Comparison of ENCODE assay signal across 8 cellular contexts in genomic region chr1:33126411-33127000, GRCh38. TPM values are rescaled to one million over a fixed set of nuclear protein-coding genes. Genes with fewer than 3 reads are reported as not detected.
A peak's percentile ranks its signal among the peaks of the same experiment; 100 is the strongest.
DNase-seq lines count a peak whose midpoint lies in the region; ATAC-seq, FAIRE-seq and TF ChIP-seq lines count a peak whose summit lies in the region.

No MANE protein-coding gene starts in this region.

- TF ChIP-seq CTCF in adrenal gland (IDR thresholded peaks at IDR 0.05) (no peak), HepG2 (CRISPR knock-in tag; IDR thresholded peaks at IDR 0.05) (no peak), thoracic aorta (IDR thresholded peaks at IDR 0.05) (no peak)

- H3K27ac Mint-ChIP-seq in activated CD4-positive, alpha-beta T cell treated with anti-CD3 and anti-CD28 coated beads for 36 hours = peak overlapping the region; percentile 98

- intact Hi-C loops in activated CD4-positive, alpha-beta T cell treated with anti-CD3 and anti-CD28 coated beads for 36 hours (cut with DNase I, micrococcal nuclease) = loop anchor here in 1 of 2 experiments (2.0 to 10.0 kb wide), 3 partner anchors 54 to 218 kb away; partner anchors contain the start of gene ZNF362
- intact Hi-C loops in adrenal gland (cut with DNase I) = no loop called here
- intact Hi-C loops in HepG2 (cut with micrococcal nuclease; ENCODE audit: unreplicated experiment) = loop anchor here (5.0 to 10.0 kb wide), 2 partner anchors 128 to 346 kb away; partner anchors contain the start of genes ZNF362 and ZSCAN20

- H3K36me3 Mint-ChIP-seq in activated CD4-positive, alpha-beta T cell treated with anti-CD3 and anti-CD28 coated beads for 36 hours (ENCODE audit: low read depth) = peaks cover 18% of the 10 kb centered on the region

- H3K4me3 ChIP-seq in adrenal gland = peak overlapping the region; percentile 56 to 79 (median 59)
- peak overlapping the region; percentile 82 to 92 (median 86) for H3K4me3 ChIP-seq in HepG2 (replicated peaks in 1 of 3; ENCODE audit: insufficient read depth in 1 of 3, low read depth in 2 of 3, low read length in 3 of 3)
- H3K4me3 ChIP-seq in thoracic aorta = peak overlapping the region; percentile 76

- H3K4me1 ChIP-seq in adrenal gland (replicated peaks in 1 of 2) = peaks cover 0 to 16% of the 10 kb centered on the region in 2 donors
- H3K4me1 ChIP-seq in HepG2 (ENCODE audit: insufficient read depth, low read length) = peaks cover 45% of the 10 kb centered on the region
- peaks cover 13 to 17% of the 10 kb centered on the region in 2 donors for H3K4me1 ChIP-seq in thoracic aorta (ENCODE audit: control insufficient read depth in 1 of 2, low read depth in 2 of 2)

- no peak for DNase-seq in activated CD4-positive, alpha-beta T cell treated with anti-CD3 and anti-CD28 coated beads for 36 hours
- DNase-seq in activated CD4-positive, alpha-beta T cell treated with anti-CD3 and anti-CD28 coated beads, Interleukin-2, amount 50 U/mL, for 1 hour = no peak
- peak in 1 of 7 donors; percentile 31 for DNase-seq in adrenal gland
- no peak for DNase-seq in HepG2 (ENCODE audit: low spot score)
- DNase-seq in thoracic aorta (ENCODE audit: low spot score) = no peak
- DNase-seq in frontal cortex (ENCODE audit: low spot score in 2 of 2) = no peak
- DNase-seq in NCI-H2107 (lab: John Stamatoyannopoulos, UW) = no peak
- no peak for DNase-seq in NCI-H345 treated with DMSO at 0.1 percent for 48 hours (lab: John Stamatoyannopoulos, UW; ENCODE audit: unreplicated experiment)

- H3K27me3 ChIP-seq in adrenal gland = no peaks in the 10 kb centered on the region
- no peaks in the 10 kb centered on the region; a peak in 1 of 5 replicates for H3K27me3 ChIP-seq in HepG2 (ENCODE audit: control insufficient read depth in 1 of 2, insufficient read depth in 2 of 2, low read length in 2 of 2)
- no peaks in the 10 kb centered on the region for H3K27me3 ChIP-seq in thoracic aorta (replicated peaks; ENCODE audit: insufficient read depth)

- peak overlapping the region; percentile 97 for H3K4me3 Mint-ChIP-seq in activated CD4-positive, alpha-beta T cell treated with anti-CD3 and anti-CD28 coated beads for 36 hours

- no peaks in the 10 kb centered on the region for H3K9me3 Mint-ChIP-seq in activated CD4-positive, alpha-beta T cell treated with anti-CD3 and anti-CD28 coated beads for 36 hours (ENCODE audit: low read depth)

- H3K27ac ChIP-seq in adrenal gland (peak overlapping the region in 4 of 5 donors; percentile 45 to 86 (median 72)), HepG2 (ENCODE audit: extremely low read length, insufficient read depth, low read length) (peak overlapping the region; percentile 79), thoracic aorta (peak overlapping the region; percentile 76 to 87)

- TF ChIP-seq RAD21 in HepG2 (CRISPR knock-in tag; IDR thresholded peaks at IDR 0.05) = no peak

- H2AFZ ChIP-seq in HepG2 (ENCODE audit: low read length) = peak overlapping the region; percentile 89

- peaks cover 38% of the 10 kb centered on the region for H3K4me1 Mint-ChIP-seq in activated CD4-positive, alpha-beta T cell treated with anti-CD3 and anti-CD28 coated beads for 36 hours

- POLR2A ChIA-PET in activated CD4-positive, alpha-beta T cell treated with anti-CD3 and anti-CD28 coated beads for 36 hours (lab: Charles Lee) = interaction anchor here (0.6 to 1.4 kb wide), 8 partner anchors 34 to 476 kb away, joined by 3 to 14 read pairs (median 4); partner anchors contain the start of genes AZIN2, RBBP4, TRIM62 and ZBTB8OS
- POLR2A ChIA-PET in HepG2 (lab: Yijun Ruan, JAX) = interaction anchor here (0.8 to 2.6 kb wide), 20 partner anchors 9 to 1733 kb away, joined by 3 to 19 read pairs (median 4); partner anchors contain the start of genes AZIN2, RBBP4, RNF19B and S100PBP

- TF ChIP-seq POLR2A in adrenal gland (IDR thresholded peaks at IDR 0.05) (no peak), HepG2 (IDR thresholded peaks at IDR 0.05; ENCODE audit: insufficient read depth in 1 of 2, low read depth in 2 of 2, low read length in 2 of 2) (no peak)

- H3K27me3 Mint-ChIP-seq in activated CD4-positive, alpha-beta T cell treated with anti-CD3 and anti-CD28 coated beads for 36 hours = no peaks in the 10 kb centered on the region

- H3K9me3 ChIP-seq in adrenal gland (replicated peaks in 1 of 3) (no peaks in the 10 kb centered on the region), HepG2 (ENCODE audit: low read length) (no peaks in the 10 kb centered on the region), thoracic aorta (no peaks in the 10 kb centered on the region)

- TSS peak; percentile 87 for BruUV-seq in HepG2 (replicated peaks; lab: Mats Ljungman, UMichigan)

- H3K9ac ChIP-seq in HepG2 (ENCODE audit: insufficient read depth, low read depth, low read length) = peak overlapping the region; percentile 95

- H3K4me2 ChIP-seq in HepG2 (ENCODE audit: low read depth, low read length) = peak overlapping the region; percentile 89

- CTCF ChIA-PET in activated CD4-positive, alpha-beta T cell treated with anti-CD3 and anti-CD28 coated beads for 36 hours (lab: Charles Lee) = interaction anchor here (0.6 to 2.4 kb wide), 25 partner anchors 9 to 345 kb away, joined by 3 to 19 read pairs (median 3); partner anchors contain the start of genes RNF19B, TRIM62 and ZSCAN20
- CTCF ChIA-PET in HepG2 (lab: Yijun Ruan, JAX; ENCODE audit: low intra/inter-chr PET ratio, low total read pairs) = no interaction called here

- H4K20me1 ChIP-seq in HepG2 (ENCODE audit: insufficient read depth, low read length) = no peaks in the 10 kb centered on the region

- H3K79me2 ChIP-seq in HepG2 (ENCODE audit: insufficient read depth, low read length) = peaks cover 22% of the 10 kb centered on the region

- TF ChIP-seq EP300 in HepG2 (IDR thresholded peaks at IDR 0.05; ENCODE audit: low read depth in 2 of 2, low read length in 2 of 2) = no peak
- no peak for TF ChIP-seq EP300 in HepG2 (CRISPR knock-in tag; IDR thresholded peaks at IDR 0.05; ENCODE audit: borderline replicate concordance)

- WGBS in adrenal gland, 4 donors = 20 to 30% (median 27%) methylated on average over 9 of the region's 9 CpGs
- WGBS in HepG2 (ENCODE audit: low lambda C conversion rate) = 20% methylated on average over 9 of the region's 9 CpGs

- FAIRE-seq in HepG2 (lab: Jason Lieb, UNC) = no peak
- no peak for FAIRE-seq in frontal cortex (lab: Jason Lieb, UNC)

- no peaks in the 10 kb centered on the region for H3K36me3 ChIP-seq in adrenal gland (replicated peaks in 1 of 2)
- H3K36me3 ChIP-seq in HepG2 (replicated peaks in 1 of 2; ENCODE audit: control insufficient read depth in 1 of 2, insufficient read depth in 2 of 2, low read length in 2 of 2) = no peaks in the 10 kb centered on the region
- no peaks in the 10 kb centered on the region for H3K36me3 ChIP-seq in thoracic aorta

- in situ Hi-C loops in HepG2 (cut with HindIII; ENCODE audit: extremely low pct_ligation_motif_present, low pct_unique_long_range_greater_than_20kb) = no loop called here

- ATAC-seq in activated CD4-positive, alpha-beta T cell treated with anti-CD3 and anti-CD28 coated beads for 36 hours = peak; percentile 2
- ATAC-seq in HepG2 (no peak), thoracic aorta (ENCODE audit: insufficient number of reproducible peaks, low FRiP score, low read depth) (no peak)

RNA-seq across cellular contexts. Expression of gene AZIN2, which starts 45.6 kb away (rescaled TPM):
- 1 to 10 TPM in 1 of 2 experiments, under 1 TPM in 1; 0.98 to 2.1 TPM for total RNA-seq in activated CD4-positive, alpha-beta T cell treated with anti-CD3 and anti-CD28 coated beads for 36 hours
- total RNA-seq in adrenal gland = 10 to 100 TPM in 5 of 8 donors, 1 to 10 TPM in 3; 5.1 to 18.9 (median 11.2) TPM
- 10 to 100 TPM in 1 of 3 donors, 1 to 10 TPM in 2; 2.3 to 14.7 (median 7.8) TPM for polyA plus RNA-seq in adrenal gland
- total RNA-seq in HepG2 (2016; rRNA removed; fragmentation: Illumina TruSeq; extraction: Trizol) = 1.5 and 1.7 TPM in 2 replicates
- 1.1 and 1.3 TPM in 2 replicates for total RNA-seq in HepG2 (2016; cell fraction: cytosol; rRNA removed; fragmentation: Illumina TruSeq; extraction: Trizol; ENCODE audit: low read depth)
- total RNA-seq in HepG2 (2016; cell fraction: insoluble cytoplasmic fraction; rRNA removed; fragmentation: Illumina TruSeq; extraction: Trizol) = 1.1 and 2.1 TPM in 2 replicates
- total RNA-seq in HepG2 (2016; cell fraction: membrane; rRNA removed; fragmentation: Illumina TruSeq; extraction: Trizol) = 1.9 and 3.3 TPM in 2 replicates
- total RNA-seq in HepG2 (2016; cell fraction: nucleus; rRNA removed; fragmentation: Illumina TruSeq; extraction: Trizol) = 3.3 and 3.6 TPM in 2 replicates
- 3.5 and 5.7 TPM in 2 replicates for polyA plus RNA-seq in HepG2 (2011; rRNA removed)
- polyA plus RNA-seq in HepG2 (2011; cell fraction: cytosol; rRNA removed) = 5.0 and 5.9 TPM in 2 replicates
- polyA plus RNA-seq in HepG2 (2011; cell fraction: nucleus; rRNA removed) = 11.6 and 12.5 TPM in 2 replicates
- 2.4 TPM in 2 replicates for polyA plus RNA-seq in HepG2 (2012)
- 1.2 and 2.1 TPM in 2 replicates for polyA plus RNA-seq in HepG2 (2016; cell fraction: cytosol; fragmentation: Illumina TruSeq; extraction: Trizol; ENCODE audit: low read depth)
- 1.7 and 1.8 TPM in 2 replicates for polyA plus RNA-seq in HepG2 (2016; cell fraction: insoluble cytoplasmic fraction; fragmentation: Illumina TruSeq; extraction: Trizol; ENCODE audit: low read depth)
- 1.5 and 3.1 TPM in 2 replicates for polyA plus RNA-seq in HepG2 (2016; cell fraction: membrane; fragmentation: Illumina TruSeq; extraction: Trizol; ENCODE audit: low read depth)
- 3.6 and 5.6 TPM in 2 replicates for polyA plus RNA-seq in HepG2 (2016; cell fraction: nucleus; fragmentation: Illumina TruSeq; extraction: Trizol; ENCODE audit: insufficient read depth, low read depth)
- polyA minus RNA-seq in HepG2 (2011; rRNA and poly(A)+ RNA removed; ENCODE audit: low replicate concordance) = 0.12 and 8.6 TPM in 2 replicates
- polyA minus RNA-seq in HepG2 (2011; cell fraction: cytosol; rRNA and poly(A)+ RNA removed) = 2.1 and 3.6 TPM in 2 replicates
- polyA minus RNA-seq in HepG2 (2011; cell fraction: nucleus; rRNA and poly(A)+ RNA removed) = 8.3 and 8.8 TPM in 2 replicates
- 1 to 10 TPM; 5.6 to 6.2 TPM for total RNA-seq in thoracic aorta
- total RNA-seq in frontal cortex = 11.8 TPM

RNA-seq across cellular contexts. Expression of gene TRIM62, which starts 55.3 kb away (rescaled TPM):
- 1 to 10 TPM; 3.6 to 3.7 TPM for total RNA-seq in activated CD4-positive, alpha-beta T cell treated with anti-CD3 and anti-CD28 coated beads for 36 hours
- 10 to 100 TPM in 5 of 8 donors, 1 to 10 TPM in 3; 7.7 to 19.5 (median 12.1) TPM for total RNA-seq in adrenal gland
- 10 to 100 TPM in 1 of 3 donors, 1 to 10 TPM in 2; 6.7 to 13.2 (median 8.7) TPM for polyA plus RNA-seq in adrenal gland
- 0.53 and 1.1 TPM in 2 replicates for total RNA-seq in HepG2 (2016; rRNA removed; fragmentation: Illumina TruSeq; extraction: Trizol)
- 0.10 and 0.18 TPM in 2 replicates for total RNA-seq in HepG2 (2016; cell fraction: cytosol; rRNA removed; fragmentation: Illumina TruSeq; extraction: Trizol; ENCODE audit: low read depth)
- 0.61 and 0.83 TPM in 2 replicates for total RNA-seq in HepG2 (2016; cell fraction: insoluble cytoplasmic fraction; rRNA removed; fragmentation: Illumina TruSeq; extraction: Trizol)
- 1.1 TPM in 2 replicates for total RNA-seq in HepG2 (2016; cell fraction: membrane; rRNA removed; fragmentation: Illumina TruSeq; extraction: Trizol)
- total RNA-seq in HepG2 (2016; cell fraction: nucleus; rRNA removed; fragmentation: Illumina TruSeq; extraction: Trizol) = 0.78 and 1.1 TPM in 2 replicates
- polyA plus RNA-seq in HepG2 (2011; rRNA removed) = 0.57 and 0.67 TPM in 2 replicates
- polyA plus RNA-seq in HepG2 (2011; cell fraction: cytosol; rRNA removed) = 0.32 TPM in 2 replicates
- polyA plus RNA-seq in HepG2 (2011; cell fraction: nucleus; rRNA removed) = 2.1 and 2.9 TPM in 2 replicates
- polyA plus RNA-seq in HepG2 (2012) = 0.93 and 1.2 TPM in 2 replicates
- polyA plus RNA-seq in HepG2 (2016; cell fraction: cytosol; fragmentation: Illumina TruSeq; extraction: Trizol; ENCODE audit: low read depth) = 0.15 and 0.24 TPM in 2 replicates
- polyA plus RNA-seq in HepG2 (2016; cell fraction: insoluble cytoplasmic fraction; fragmentation: Illumina TruSeq; extraction: Trizol; ENCODE audit: low read depth) = 1.1 and 1.4 TPM in 2 replicates
- polyA plus RNA-seq in HepG2 (2016; cell fraction: membrane; fragmentation: Illumina TruSeq; extraction: Trizol; ENCODE audit: low read depth) = 0.68 and 0.86 TPM in 2 replicates
- polyA plus RNA-seq in HepG2 (2016; cell fraction: nucleus; fragmentation: Illumina TruSeq; extraction: Trizol; ENCODE audit: insufficient read depth, low read depth) = 1.7 and 2.1 TPM in 2 replicates
- polyA minus RNA-seq in HepG2 (2011; rRNA and poly(A)+ RNA removed; ENCODE audit: low replicate concordance) = 1.8 and 2.1 TPM in 2 replicates
- 0.79 and 1.3 TPM in 2 replicates for polyA minus RNA-seq in HepG2 (2011; cell fraction: cytosol; rRNA and poly(A)+ RNA removed)
- 0.87 and 0.90 TPM in 2 replicates for polyA minus RNA-seq in HepG2 (2011; cell fraction: nucleus; rRNA and poly(A)+ RNA removed)
- total RNA-seq in thoracic aorta = 10 to 100 TPM; 13.0 to 14.0 TPM
- 3.3 TPM for total RNA-seq in frontal cortex
